In genomic region chr7:139916717-139917395, GRCh38 we compare ENCODE assay signal across 8 cellular contexts.
DNase-seq lines count a peak whose midpoint lies in the region; ATAC-seq and TF ChIP-seq lines count a peak whose summit lies in the region.

No MANE protein-coding gene starts in this region.

- intact Hi-C loops in esophagus squamous epithelium (cut with DNase I) (no loop called here), uterus (cut with DNase I; ENCODE audit: low total_unique reads) (no loop called here)

- H3K36me3 ChIP-seq in esophagus squamous epithelium = no peaks in the 10 kb centered on the region
- no peaks in the 10 kb centered on the region for H3K36me3 ChIP-seq in MG63
- H3K36me3 ChIP-seq in effector memory CD4-positive, alpha-beta T cell (ENCODE audit: control insufficient read depth, insufficient read depth, low read length) = no peaks in the 10 kb centered on the region
- no peaks in the 10 kb centered on the region for H3K36me3 ChIP-seq in uterus

- H3K4me3 ChIP-seq in esophagus squamous epithelium = no peak overlapping the region
- H3K4me3 ChIP-seq in MG63 = no peak overlapping the region
- no peak overlapping the region for H3K4me3 ChIP-seq in effector memory CD4-positive, alpha-beta T cell (ENCODE audit: insufficient read depth, low read depth, low read length, poor library complexity, severe bottlenecking)
- H3K4me3 ChIP-seq in uterus = no peak overlapping the region

- H3K9me3 ChIP-seq in esophagus squamous epithelium = no peaks in the 10 kb centered on the region
- no peaks in the 10 kb centered on the region for H3K9me3 ChIP-seq in MG63
- H3K9me3 ChIP-seq in effector memory CD4-positive, alpha-beta T cell (ENCODE audit: control insufficient read depth, low read length) = no peaks in the 10 kb centered on the region
- H3K9me3 ChIP-seq in uterus = no peaks in the 10 kb centered on the region

- TF ChIP-seq POLR2A in esophagus squamous epithelium (IDR thresholded peaks at IDR 0.05) = no peak
- no peak for TF ChIP-seq POLR2A in uterus (IDR thresholded peaks at IDR 0.05)

- H3K4me1 ChIP-seq in esophagus squamous epithelium (peaks cover 20 to 50% (median 29%) of the 10 kb centered on the region in 3 donors), uterus (no peaks in the 10 kb centered on the region)
- no peaks in the 10 kb centered on the region for H3K4me1 ChIP-seq in effector memory CD4-positive, alpha-beta T cell (ENCODE audit: control insufficient read depth, insufficient read depth, low read length, poor library complexity, severe bottlenecking)

- H3K27me3 ChIP-seq in esophagus squamous epithelium = no peaks in the 10 kb centered on the region
- no peaks in the 10 kb centered on the region for H3K27me3 ChIP-seq in MG63
- H3K27me3 ChIP-seq in effector memory CD4-positive, alpha-beta T cell (replicated peaks; ENCODE audit: control insufficient read depth, insufficient read depth, low read length, poor library complexity, severe bottlenecking) = no peaks in the 10 kb centered on the region
- H3K27me3 ChIP-seq in uterus = no peaks in the 10 kb centered on the region

- ATAC-seq in GM21381 (IDR thresholded peaks at IDR 0.05; ENCODE audit: unreplicated experiment) (peak; percentile 75), HG03520 (IDR thresholded peaks at IDR 0.05; ENCODE audit: unreplicated experiment) (peak; percentile 64)

- no peak for TF ChIP-seq CTCF in GM13976 (IDR thresholded peaks at IDR 0.05; ENCODE audit: borderline replicate concordance, control extremely low read depth, extremely low read depth, insufficient read depth, missing control alignments)
- TF ChIP-seq CTCF in esophagus squamous epithelium (IDR thresholded peaks at IDR 0.05) = no peak
- TF ChIP-seq CTCF in uterus (IDR thresholded peaks at IDR 0.05) = no peak

- H3K27ac ChIP-seq in esophagus squamous epithelium (peak overlapping the region; percentile 70 to 90 (median 80)), uterus (no peak overlapping the region)
- no peak overlapping the region for H3K27ac ChIP-seq in effector memory CD4-positive, alpha-beta T cell (ENCODE audit: insufficient read depth, low read length, poor library complexity, severe bottlenecking)

- WGBS in esophagus squamous epithelium, 2 donors = 43 to 49% methylated on average over 10 of the region's 10 CpGs

- DNase-seq in GM13976 (ENCODE audit: low spot score) (peak; percentile 71), esophagus squamous epithelium (lab: John Stamatoyannopoulos, UW) (no peak), Ammon's horn (ENCODE audit: low spot score) (no peak), MG63 (no peak), uterus (no peak)
- DNase-seq in effector memory CD4-positive, alpha-beta T cell = no peak

- in situ Hi-C loops in GM13976 (cut with MboI; ENCODE audit: low sequenced_read_pairs, unreplicated experiment) = no loop called here

Comparison
In these comparisons a context has a peak if more than half of its experiments do, and no peak if none do; other contexts are left out.
1. H3K27ac ChIP-seq: peak in esophagus squamous epithelium (4 of 4); none in effector memory CD4-positive, alpha-beta T cell (single experiment) and uterus (0 of 2).